In genomic region chr1:66676616-66677298, GRCh38 we compare ENCODE assay signal across 12 cellular contexts.
A peak's percentile ranks its signal among the peaks of the same experiment; 100 is the strongest.
DNase-seq lines count a peak whose midpoint lies in the region; ATAC-seq and TF ChIP-seq lines count a peak whose summit lies in the region.
"Had no signal": no experiment of that assay in that cellular context is flagged by ENCODE, and none has a peak within 500 bp of the region (broad histone marks: within the 10 kb centered on the region; RNA-seq: fewer than 3 reads in every experiment).

No MANE protein-coding gene starts in this region.

- no peaks in the 10 kb centered on the region for H4K20me1 ChIP-seq in MM.1S (ENCODE audit: insufficient read depth, low read length)

- no peak overlapping the region for H3K4me2 ChIP-seq in MM.1S (ENCODE audit: low read depth, low read length)
- H3K4me2 ChIP-seq: GM23338 had no signal

- no peaks in the 10 kb centered on the region for H3K9me3 ChIP-seq in upper lobe of right lung
- no peaks in the 10 kb centered on the region for H3K9me3 ChIP-seq in MM.1S (replicated peaks; ENCODE audit: insufficient read depth, low read length)
- H3K9me3 ChIP-seq: transverse colon had no signal

- H3K36me3 ChIP-seq in upper lobe of right lung (no peaks in the 10 kb centered on the region), MM.1S (replicated peaks; ENCODE audit: insufficient read depth, low read length) (no peaks in the 10 kb centered on the region)
- H3K36me3 ChIP-seq: transverse colon had no signal

- H3K4me1 ChIP-seq in upper lobe of right lung (no peaks in the 10 kb centered on the region), MM.1S (ENCODE audit: low read length) (peaks cover 4% of the 10 kb centered on the region)
- H3K4me1 ChIP-seq: transverse colon had no signal

- ATAC-seq in upper lobe of right lung, result no peak
- no peak for ATAC-seq in GM18858 (IDR thresholded peaks at IDR 0.05; ENCODE audit: unreplicated experiment)
- ATAC-seq: activated CD8-positive, alpha-beta memory T cell treated with anti-CD3 and anti-CD28 coated beads, Interleukin-2, amount 10 ng/mL, durations not matched to agents 7 days and 5 days; GM23338 had no signal

- no peaks in the 10 kb centered on the region for H3K9me2 ChIP-seq in MM.1S (replicated peaks; ENCODE audit: insufficient read depth, low read length)

- H2AFZ ChIP-seq in MM.1S (ENCODE audit: low read length), result no peak overlapping the region
- H2AFZ ChIP-seq: GM23338 had no signal

- no peaks in the 10 kb centered on the region for H3K79me2 ChIP-seq in MM.1S (ENCODE audit: low read length)

- no peaks in the 10 kb centered on the region for H3F3A ChIP-seq in MM.1S (ENCODE audit: insufficient read depth, low read length)

- H3K27me3 ChIP-seq in upper lobe of right lung (no peaks in the 10 kb centered on the region), MM.1S (replicated peaks; ENCODE audit: insufficient read depth, low read length) (no peaks in the 10 kb centered on the region)
- H3K27me3 ChIP-seq: transverse colon had no signal

- H3K4me3 ChIP-seq in upper lobe of right lung, result no peak overlapping the region
- no peak overlapping the region for H3K4me3 ChIP-seq in MM.1S (ENCODE audit: low read length)
- H3K4me3 ChIP-seq: GM23338, transverse colon had no signal

- no peak overlapping the region for H3K9ac ChIP-seq in MM.1S (ENCODE audit: low read length)

- H3K27ac ChIP-seq in upper lobe of right lung (peak overlapping the region; percentile 14), MM.1S (ENCODE audit: low read length) (no peak overlapping the region)

- no peak for TF ChIP-seq CTCF in upper lobe of right lung (IDR thresholded peaks at IDR 0.05)
- no peak for TF ChIP-seq CTCF in MM.1S (IDR thresholded peaks at IDR 0.05; ENCODE audit: low read length)

- DNase-seq in HT1080 (ENCODE audit: low read depth) (peak; percentile 30), dermis blood vessel endothelial cell (peak; percentile 69), left kidney (ENCODE audit: low read depth, low spot score) (peak; percentile 37), upper lobe of right lung (no peak), HUDEP-2 (lab: John Stamatoyannopoulos, UW; ENCODE audit: unreplicated experiment in 76 of 76) (no peak), MM.1S (no peak)
- DNase-seq: activated CD8-positive, alpha-beta memory T cell treated with anti-CD3 and anti-CD28 coated beads, Interleukin-2, amount 10 ng/mL, durations not matched to agents 7 days and 5 days; nephron progenitor cell; T-helper 2 cell; transverse colon had no signal

- intact Hi-C loops in upper lobe of right lung (cut with DNase I), result no loop called here

Comparison
In these comparisons a context has a peak if more than half of its experiments do, and no peak if none do; other contexts are left out.
1. DNase-seq: peak in HT1080 (single experiment), dermis blood vessel endothelial cell (single experiment) and left kidney (single experiment); none in upper lobe of right lung (single experiment), HUDEP-2 (0 of 76) and MM.1S (single experiment).